Comparison of ENCODE assay signal across 10 cellular contexts in genomic region chr6:6781172-6781876, GRCh38.
DNase-seq lines count a peak whose midpoint lies in the region; ATAC-seq, FAIRE-seq and TF ChIP-seq lines count a peak whose summit lies in the region.
"Had no signal": no experiment of that assay in that cellular context is flagged by ENCODE, and none has a peak within 500 bp of the region (broad histone marks: within the 10 kb centered on the region; RNA-seq: fewer than 3 reads in every experiment).

No MANE protein-coding gene starts in this region.

- H3K9me3 ChIP-seq in right atrium auricular region = no peaks in the 10 kb centered on the region
- no peaks in the 10 kb centered on the region for H3K9me3 ChIP-seq in astrocyte (ENCODE audit: insufficient read depth, low read depth, low read length)
- H3K9me3 ChIP-seq in uterus = no peaks in the 10 kb centered on the region

- H3K79me2 ChIP-seq in astrocyte (ENCODE audit: insufficient read depth, low read length) = no peaks in the 10 kb centered on the region

- H3K4me3 Mint-ChIP-seq in astrocyte (ENCODE audit: unreplicated experiment) = no peak overlapping the region
- H3K4me3 Mint-ChIP-seq: activated T-helper 1 cell treated with anti-CD3 and anti-CD28 coated beads, Interleukin-12 subunit alpha, Interleukin-12 subunit beta, Interleukin-2, Interleukin-4 antibody, amounts not matched to agents 30 ng/mL and 10 ng/mL and 1 ng/mL, durations not matched to agents 14 hours and 24 hours and 36 hours had no signal

- H3K9me3 Mint-ChIP-seq in astrocyte (ENCODE audit: unreplicated experiment) = no peaks in the 10 kb centered on the region

- H3K36me3 Mint-ChIP-seq in astrocyte (ENCODE audit: low read depth, unreplicated experiment) = peaks cover 1% of the 10 kb centered on the region

- H3K27ac ChIP-seq in right atrium auricular region (no peak overlapping the region), astrocyte (ENCODE audit: low read depth, low read length) (no peak overlapping the region), uterus (no peak overlapping the region)
- H3K27ac ChIP-seq: BLaER1 treated with 17β-estradiol and CSF1 and Interleukin-3, amounts not matched to agents 10 nM and 100 nM had no signal

- no peak for TF ChIP-seq CTCF in right atrium auricular region (IDR thresholded peaks at IDR 0.05)
- no peak for TF ChIP-seq CTCF in astrocyte (IDR thresholded peaks at IDR 0.05; ENCODE audit: insufficient read depth, low read depth, low read length)
- no peak for TF ChIP-seq CTCF in uterus (IDR thresholded peaks at IDR 0.05)

- H3K4me3 ChIP-seq in right atrium auricular region (no peak overlapping the region), astrocyte (ENCODE audit: insufficient read depth, low read depth, low read length) (no peak overlapping the region), uterus (no peak overlapping the region)
- H3K4me3 ChIP-seq: BLaER1 treated with 17β-estradiol and CSF1 and Interleukin-3, amounts not matched to agents 10 nM and 100 nM had no signal

- H3K27me3 ChIP-seq in right atrium auricular region (no peaks in the 10 kb centered on the region), astrocyte (ENCODE audit: insufficient read depth, low read length) (no peaks in the 10 kb centered on the region), uterus (no peaks in the 10 kb centered on the region)
- H3K27me3 ChIP-seq: BLaER1 treated with 17β-estradiol and CSF1 and Interleukin-3, amounts not matched to agents 10 nM and 100 nM had no signal

- intact Hi-C loops in Right ventricle myocardium superior (cut with DNase I) (no loop called here), uterus (cut with DNase I; ENCODE audit: low total_unique reads) (no loop called here), left colon (cut with DNase I, micrococcal nuclease) (no loop called here)

- TF ChIP-seq POLR2A in uterus (IDR thresholded peaks at IDR 0.05) = no peak

- H3K27ac Mint-ChIP-seq in astrocyte (ENCODE audit: unreplicated experiment) = peak overlapping the region; percentile 62
- H3K27ac Mint-ChIP-seq: activated T-helper 1 cell treated with anti-CD3 and anti-CD28 coated beads, Interleukin-12 subunit alpha, Interleukin-12 subunit beta, Interleukin-2, Interleukin-4 antibody, amounts not matched to agents 30 ng/mL and 10 ng/mL and 1 ng/mL, durations not matched to agents 14 hours and 24 hours and 36 hours had no signal

- FAIRE-seq in astrocyte (lab: Jason Lieb, UNC) = peak; percentile 5

- peak; percentile 75 for ATAC-seq in Right ventricle myocardium superior (ENCODE audit: poor library complexity)
- no peak for ATAC-seq in left colon
- ATAC-seq in HG03097 (IDR thresholded peaks at IDR 0.05; ENCODE audit: low FRiP score, unreplicated experiment) = no peak

- DNase-seq in Right ventricle myocardium superior (peak; percentile 65), right atrium auricular region (ENCODE audit: low spot score) (no peak), astrocyte (ENCODE audit: low read depth) (peak; percentile 73), kidney glomerular epithelial cell (lab: John Stamatoyannopoulos, UW) (peak; percentile 81), uterus (peak; percentile 61 to 75), left colon (no peak)
- no peak for DNase-seq in stimulated activated CD4-positive, alpha-beta T cell treated with anti-CD3 and anti-CD28 coated beads, Interleukin-4, amount 100 ng/mL, for 24 hours

- H3K27me3 Mint-ChIP-seq in astrocyte (ENCODE audit: low read depth, unreplicated experiment) = no peaks in the 10 kb centered on the region

- peaks cover 0 to 12% of the 10 kb centered on the region in 2 donors for H3K4me1 ChIP-seq in right atrium auricular region
- H3K4me1 ChIP-seq in astrocyte (ENCODE audit: insufficient read depth, low read length) = peaks cover 12% of the 10 kb centered on the region
- H3K4me1 ChIP-seq in uterus = peaks cover 0 to 5% of the 10 kb centered on the region in 2 donors

- H3K4me1 Mint-ChIP-seq in astrocyte (ENCODE audit: low read depth, unreplicated experiment) = peaks cover 27% of the 10 kb centered on the region

- H4K20me1 ChIP-seq in astrocyte (ENCODE audit: insufficient read depth, low read length) = no peaks in the 10 kb centered on the region
- H4K20me1 ChIP-seq: BLaER1 treated with 17β-estradiol and CSF1 and Interleukin-3, amounts not matched to agents 10 nM and 100 nM had no signal

- H3K4me2 ChIP-seq in astrocyte (ENCODE audit: low read length) = peak overlapping the region; percentile 58
- H3K4me2 ChIP-seq: BLaER1 treated with 17β-estradiol and CSF1 and Interleukin-3, amounts not matched to agents 10 nM and 100 nM had no signal

- no peak overlapping the region for H3K9ac ChIP-seq in astrocyte (ENCODE audit: low read length)
- H3K9ac ChIP-seq: BLaER1 treated with 17β-estradiol and CSF1 and Interleukin-3, amounts not matched to agents 10 nM and 100 nM had no signal

- H3K36me3 ChIP-seq in right atrium auricular region = no peaks in the 10 kb centered on the region
- H3K36me3 ChIP-seq in astrocyte (ENCODE audit: insufficient read depth, low read length) = no peaks in the 10 kb centered on the region
- no peaks in the 10 kb centered on the region for H3K36me3 ChIP-seq in uterus
- H3K36me3 ChIP-seq: BLaER1 treated with 17β-estradiol and CSF1 and Interleukin-3, amounts not matched to agents 10 nM and 100 nM had no signal

- H2AFZ ChIP-seq in astrocyte (ENCODE audit: low read depth, low read length) = no peak overlapping the region

Comparison
In these comparisons a context has a peak if more than half of its experiments do, and no peak if none do; other contexts are left out.
1. DNase-seq: peak in Right ventricle myocardium superior (single experiment), astrocyte (single experiment), kidney glomerular epithelial cell (single experiment) and uterus (2 of 2); none in right atrium auricular region (single experiment), left colon (0 of 2) and stimulated activated CD4-positive, alpha-beta T cell treated with anti-CD3 and anti-CD28 coated beads, Interleukin-4, amount 100 ng/mL, for 24 hours (single experiment).